In genomic region chr13:24159921-24160324, GRCh38 we compare ENCODE assay signal across 8 cellular contexts. TPM values are rescaled to one million over a fixed set of nuclear protein-coding genes. Genes with fewer than 3 reads are reported as not detected.
DNase-seq lines count a peak whose midpoint lies in the region; ATAC-seq and TF ChIP-seq lines count a peak whose summit lies in the region.

No MANE protein-coding gene starts in this region.

- TF ChIP-seq POLR2A in lower leg skin (IDR thresholded peaks at IDR 0.05) = no peak

- no peaks in the 10 kb centered on the region for H3K9me3 ChIP-seq in heart right ventricle
- no peaks in the 10 kb centered on the region for H3K9me3 ChIP-seq in upper lobe of right lung

- H3K27me3 ChIP-seq in heart right ventricle (peaks cover 0 to 19% (median 6%) of the 10 kb centered on the region in 7 donors), upper lobe of right lung (no peaks in the 10 kb centered on the region)

- in situ Hi-C loops in astrocyte of the cerebellum (cut with HindIII; ENCODE audit: low sequenced_read_pairs) = no loop called here

- intact Hi-C loops in heart right ventricle (cut with DNase I) = loop anchor here in 4 of 10 donors (2.0 to 10.0 kb wide), 5 partner anchors 52 to 105 kb away; no protein-coding TSS in a partner anchor
- intact Hi-C loops in cardiac septum (cut with DNase I) = loop anchor here (5.0 kb wide), 2 partner anchors 57 to 103 kb away; no protein-coding TSS in a partner anchor
- intact Hi-C loops in lower leg skin (cut with DNase I; ENCODE audit: low total_unique reads) = no loop called here
- intact Hi-C loops in upper lobe of right lung (cut with DNase I) = no loop called here

- peak overlapping the region in 9 of 10 donors; percentile 79 to 96 (median 87) for H3K4me3 ChIP-seq in heart right ventricle
- H3K4me3 ChIP-seq in astrocyte of the cerebellum (ENCODE audit: low read depth, low read length) = peak overlapping the region; percentile 75
- H3K4me3 ChIP-seq in lower leg skin (ENCODE audit: low read depth, poor library complexity, severe bottlenecking) = peak overlapping the region; percentile 2
- H3K4me3 ChIP-seq in upper lobe of right lung = peak overlapping the region; percentile 78

- H3K4me1 ChIP-seq in heart right ventricle = peaks cover 0 to 36% (median 20%) of the 10 kb centered on the region in 9 donors
- H3K4me1 ChIP-seq in upper lobe of right lung = peaks cover 27% of the 10 kb centered on the region

- ATAC-seq in heart right ventricle (peak in 2 of 8 donors; percentile 1 to 2), upper lobe of right lung (no peak)

- H3K36me3 ChIP-seq in heart right ventricle = peaks cover 0 to under 1% (median 0%) of the 10 kb centered on the region in 9 donors
- H3K36me3 ChIP-seq in upper lobe of right lung = no peaks in the 10 kb centered on the region

- WGBS in heart right ventricle, 2 donors = 46 to 57% methylated on average over 9 of the region's 9 CpGs
- 29 to 32% methylated on average over 9 of the region's 9 CpGs for WGBS in lower leg skin, 2 donors

- DNase-seq in heart right ventricle (no peak), cardiac septum (ENCODE audit: low spot score) (no peak), astrocyte of the cerebellum (ENCODE audit: low read depth) (no peak), lower leg skin (ENCODE audit: low spot score in 2 of 2) (no peak), upper lobe of right lung (no peak), A172 (ENCODE audit: low spot score) (no peak), NCI-H1092 (lab: John Stamatoyannopoulos, UW) (no peak)
- DNase-seq in effector CD4-positive, alpha-beta T cell = no peak

- H3K27ac ChIP-seq in heart right ventricle (peak overlapping the region in 9 of 10 donors; percentile 49 to 87 (median 71)), upper lobe of right lung (peak overlapping the region; percentile 69)

- no peak for TF ChIP-seq CTCF in heart right ventricle (IDR thresholded peaks at IDR 0.05)
- TF ChIP-seq CTCF in astrocyte of the cerebellum (IDR thresholded peaks at IDR 0.05; ENCODE audit: low read depth, low read length, missing control alignments) = no peak
- no peak for TF ChIP-seq CTCF in lower leg skin (IDR thresholded peaks at IDR 0.05)
- TF ChIP-seq CTCF in upper lobe of right lung (IDR thresholded peaks at IDR 0.05) = no peak

RNA-seq across cellular contexts. Expression of gene SPATA13, which starts 0.6 kb away (rescaled TPM):
- total RNA-seq in heart right ventricle (10 to 100 TPM in 5 of 10 donors, 1 to 10 TPM in 5; 6.0 to 19.2 (median 10.2) TPM), cardiac septum (8.0 TPM), lower leg skin (10 to 100 TPM; 30.6 to 78.3 (median 46.2) TPM), upper lobe of right lung (34.4 TPM)
- polyA plus RNA-seq in heart right ventricle = 10 to 100 TPM in 1 of 2 donors, 1 to 10 TPM in 1; 3.3 to 21.4 TPM
- 3.4 and 4.8 TPM in 2 replicates for total RNA-seq in A172 (2014; rRNA removed; shearing (Covaris generic))

Comparison
In these comparisons a context has a peak if more than half of its experiments do, and no peak if none do; other contexts are left out.
1. H3K4me3 ChIP-seq: peak in every context shown above with its lines; median percentile 87 in heart right ventricle; 78 in upper lobe of right lung; 75 in astrocyte of the cerebellum; 2 in lower leg skin.